ENCODE assay signal across 8 cellular contexts in genomic region chr13:45206340-45206739, GRCh38. TPM values are rescaled to one million over a fixed set of nuclear protein-coding genes. Genes with fewer than 3 reads are reported as not detected.
A peak's percentile ranks its signal among the peaks of the same experiment; 100 is the strongest.
DNase-seq lines count a peak whose midpoint lies in the region; ATAC-seq, FAIRE-seq and TF ChIP-seq lines count a peak whose summit lies in the region.

No MANE protein-coding gene starts in this region.

- no peak overlapping the region for H3K4me2 ChIP-seq in OCI-LY7 (ENCODE audit: low read length)

- H3K27me3 Mint-ChIP-seq in activated T-cell treated with anti-CD3 and anti-CD28 coated beads, Interleukin-2, amount 50 U/mL, for 72 hours (ENCODE audit: low read depth): no peaks in the 10 kb centered on the region

- peaks cover 11 to 12% of the 10 kb centered on the region in 2 donors for H3K36me3 Mint-ChIP-seq in activated T-cell treated with anti-CD3 and anti-CD28 coated beads, Interleukin-2, amount 50 U/mL, for 72 hours (ENCODE audit: insufficient read depth in 2 of 2)

- DNase-seq in Daoy (ENCODE audit: low read depth): peak; percentile 75
- DNase-seq in H54 (ENCODE audit: insufficient read length, low spot score): no peak
- peak; percentile 19 to 23 for DNase-seq in activated T-cell treated with anti-CD3 and anti-CD28 coated beads, Interleukin-2, amount 50 U/mL, for 72 hours
- DNase-seq in iris pigment epithelial cell (ENCODE audit: low read depth): peak; percentile 96
- DNase-seq in activated gamma-delta T cell treated with Interleukin-2 at 50 U/mL for 16 hours: no peak
- DNase-seq in OCI-LY7 (ENCODE audit: low spot score): no peak
- no peak for DNase-seq in DMS79 treated with DMSO at 0.1 percent for 48 hours (lab: John Stamatoyannopoulos, UW)
- DNase-seq in hippocampal formation (lab: John Stamatoyannopoulos, UW): no peak

- peak; percentile 92 for ATAC-seq in activated T-cell treated with anti-CD3 and anti-CD28 coated beads, Interleukin-2, amount 50 U/mL, for 72 hours (replicated peaks in 1 of 2)

- no peaks in the 10 kb centered on the region for H3K4me1 ChIP-seq in OCI-LY7 (ENCODE audit: insufficient read depth, low read length, poor library complexity, severe bottlenecking)

- BruUV-seq in OCI-LY7 (replicated peaks; lab: Mats Ljungman, UMichigan): no TSS peak

- no peak for TF ChIP-seq CTCF in OCI-LY7 (conservative IDR thresholded peaks at IDR 0.05; ENCODE audit: low read length)

- CTCF ChIA-PET in OCI-LY7 (lab: Charles Lee; ENCODE audit: unreplicated experiment): no interaction called here

- H3K9me3 ChIP-seq in OCI-LY7 (ENCODE audit: low read length): no peaks in the 10 kb centered on the region

- no peaks in the 10 kb centered on the region for H3K9me2 ChIP-seq in OCI-LY7 (ENCODE audit: insufficient read depth, low read length)

- H2AFZ ChIP-seq in OCI-LY7 (ENCODE audit: low read length): no peak overlapping the region

- H3K4me3 Mint-ChIP-seq in activated T-cell treated with anti-CD3 and anti-CD28 coated beads, Interleukin-2, amount 50 U/mL, for 72 hours: peak overlapping the region; percentile 9 to 53

- no peaks in the 10 kb centered on the region for H3K79me2 ChIP-seq in OCI-LY7 (ENCODE audit: insufficient read depth, low read depth, low read length)

- POLR2A ChIA-PET in OCI-LY7 (lab: Charles Lee): interaction anchor here (1.5 to 1.6 kb wide), 2 partner anchors 14 to 21 kb away, joined by 4 to 6 read pairs; no protein-coding TSS in a partner anchor

- no peak overlapping the region for H3K4me3 ChIP-seq in OCI-LY7 (ENCODE audit: low read depth, low read length, poor library complexity, severe bottlenecking)

- FAIRE-seq in H54 (lab: Jason Lieb, UNC): peak; percentile 92

- H3K27ac ChIP-seq in OCI-LY7 (ENCODE audit: low read depth, low read length, poor library complexity, severe bottlenecking): no peak overlapping the region

- H3K36me3 ChIP-seq in OCI-LY7 (ENCODE audit: insufficient read depth, low read length): peaks cover 26% of the 10 kb centered on the region; the same call in 1 of the 2 replicates

- peaks cover 22% of the 10 kb centered on the region for H3K4me1 Mint-ChIP-seq in activated T-cell treated with anti-CD3 and anti-CD28 coated beads, Interleukin-2, amount 50 U/mL, for 72 hours (ENCODE audit: low read depth)

- no peaks in the 10 kb centered on the region for H3K9me3 Mint-ChIP-seq in activated T-cell treated with anti-CD3 and anti-CD28 coated beads, Interleukin-2, amount 50 U/mL, for 72 hours

- TF ChIP-seq POLR2A in H54 (IDR thresholded peaks at IDR 0.05; ENCODE audit: low read depth, low read length): no peak

- H3K27ac Mint-ChIP-seq in activated T-cell treated with anti-CD3 and anti-CD28 coated beads, Interleukin-2, amount 50 U/mL, for 72 hours: peak overlapping the region; percentile 30

- intact Hi-C loops in OCI-LY7 (cut with micrococcal nuclease; ENCODE audit: unreplicated experiment): no loop called here

- no peaks in the 10 kb centered on the region for H4K20me1 ChIP-seq in OCI-LY7 (ENCODE audit: insufficient read depth, low read length)

RNA-seq across cellular contexts. Expression of gene KCTD4, which starts 5.5 kb away (rescaled TPM):
- not detected in 2 replicates for total RNA-seq in Daoy (2014; rRNA removed; shearing (Covaris generic))
- not detected for total RNA-seq in activated T-cell treated with anti-CD3 and anti-CD28 coated beads, Interleukin-2, amount 50 U/mL, for 72 hours
- not detected in 2 replicates for total RNA-seq in OCI-LY7 (2014; rRNA removed; shearing (Covaris generic))
- not detected in 2 replicates for total RNA-seq in OCI-LY7 (2022)

Comparison
In these comparisons a context has a peak if more than half of its experiments do, and no peak if none do; other contexts are left out.
1. DNase-seq: peak in Daoy (single experiment), activated T-cell treated with anti-CD3 and anti-CD28 coated beads, Interleukin-2, amount 50 U/mL, for 72 hours (2 of 2) and iris pigment epithelial cell (single experiment); none in H54 (single experiment), activated gamma-delta T cell treated with Interleukin-2 at 50 U/mL for 16 hours (single experiment), OCI-LY7 (single experiment), DMS79 treated with DMSO at 0.1 percent for 48 hours (single experiment) and hippocampal formation (0 of 2).